Comparison of ENCODE assay signal across 1 cellular context in genomic region chr1:93617670-93618488, GRCh38.
TF ChIP-seq lines count a peak whose summit lies in the region.

No MANE protein-coding gene starts in this region.

TF ChIP-seq in HepG2, 621 proteins besides CTCF, POLR2A, EP300 and RAD21 (continued from another document and continues in another):
- TF ChIP-seq ZNF609 (CRISPR knock-in tag; IDR thresholded peaks at IDR 0.05; ENCODE audit: borderline replicate concordance) (peak; percentile 73), PHF8 (CRISPR knock-in tag; IDR thresholded peaks at IDR 0.05) (peak; percentile 50), ZNF549 (CRISPR knock-in tag; IDR thresholded peaks at IDR 0.05) (no peak), ZNF263 (CRISPR knock-in tag; IDR thresholded peaks at IDR 0.05) (peak; percentile 90), MXD4 (CRISPR knock-in tag; IDR thresholded peaks at IDR 0.05) (0 out of 2 replicates have a peak, but pooled peaks have one; percentile 49), PITX1 (CRISPR knock-in tag; IDR thresholded peaks at IDR 0.05) (peak; percentile 50), GABPB1 (CRISPR knock-in tag; IDR thresholded peaks at IDR 0.05) (peak; percentile 40), NFAT5 (CRISPR knock-in tag; IDR thresholded peaks at IDR 0.05) (0 out of 2 replicates have a peak, but pooled peaks have one; percentile 18), ZSCAN31 (CRISPR knock-in tag; IDR thresholded peaks at IDR 0.05; ENCODE audit: low read depth) (peak; percentile 7; the same call in 1 of the 2 replicates), CCDC6 (CRISPR knock-in tag; IDR thresholded peaks at IDR 0.05) (peak; percentile 82), ONECUT2 (CRISPR knock-in tag; IDR thresholded peaks at IDR 0.05) (peak; percentile 93), MXD3 (CRISPR knock-in tag; IDR thresholded peaks at IDR 0.05) (no peak; the same call in none of the 2 replicates), ELF4 (CRISPR knock-in tag; IDR thresholded peaks at IDR 0.05; ENCODE audit: borderline replicate concordance) (no peak), ZNF547 (CRISPR knock-in tag; IDR thresholded peaks at IDR 0.05) (no peak; the same call in 1 of the 2 replicates), TIGD3 (CRISPR knock-in tag; IDR thresholded peaks at IDR 0.05; ENCODE audit: borderline replicate concordance) (no peak), ZNF343 (CRISPR knock-in tag; IDR thresholded peaks at IDR 0.05) (peak; percentile 56; the same call in 1 of the 2 replicates), REL (CRISPR knock-in tag; conservative IDR thresholded peaks at IDR 0.05) (0 out of 2 replicates have a peak, but pooled peaks have one; percentile 40), E2F5 (CRISPR knock-in tag; conservative IDR thresholded peaks at IDR 0.05) (no peak), KDM3A (CRISPR knock-in tag; IDR thresholded peaks at IDR 0.05; ENCODE audit: low read depth) (peak; percentile 9; the same call in 1 of the 2 replicates), MXD1 (CRISPR knock-in tag; IDR thresholded peaks at IDR 0.05) (no peak), NBN (conservative IDR thresholded peaks at IDR 0.05) (no peak), SNAI1 (CRISPR knock-in tag; IDR thresholded peaks at IDR 0.05; ENCODE audit: borderline replicate concordance) (no peak), ZEB1 (IDR thresholded peaks at IDR 0.05; ENCODE audit: insufficient replicate concordance, low read depth) (peak; percentile 21), HNF4A (CRISPR knock-in tag; IDR thresholded peaks at IDR 0.05) (peak; percentile 90), ZNF383 (CRISPR knock-in tag; IDR thresholded peaks at IDR 0.05; ENCODE audit: borderline replicate concordance) (no peak), ZNF615 (CRISPR knock-in tag; IDR thresholded peaks at IDR 0.05; ENCODE audit: borderline replicate concordance) (peak; percentile 83; the same call in 1 of the 2 replicates), ZNF552 (CRISPR knock-in tag; IDR thresholded peaks at IDR 0.05; ENCODE audit: borderline replicate concordance) (no peak), SRSF4 (IDR thresholded peaks at IDR 0.05; ENCODE audit: low read depth, low read length, poor library complexity, severe bottlenecking) (no peak), ZBTB43 (CRISPR knock-in tag; conservative IDR thresholded peaks at IDR 0.05) (peak; percentile 1), FOXC1 (CRISPR knock-in tag; IDR thresholded peaks at IDR 0.05; ENCODE audit: borderline replicate concordance) (no peak), ZNF205 (CRISPR knock-in tag; IDR thresholded peaks at IDR 0.05) (peak; percentile 57; the same call in 1 of the 2 replicates), CREM (IDR thresholded peaks at IDR 0.05) (peak; percentile 63), CREM (CRISPR knock-in tag; IDR thresholded peaks at IDR 0.05) (no peak), ZNF143 (CRISPR knock-in tag; IDR thresholded peaks at IDR 0.05) (peak; percentile 4; the same call in 1 of the 2 replicates), ZNF687 (CRISPR knock-in tag; IDR thresholded peaks at IDR 0.05) (peak; percentile 99), ZNF710 (CRISPR knock-in tag; IDR thresholded peaks at IDR 0.05; ENCODE audit: borderline replicate concordance) (peak; percentile 91), MAFG (CRISPR knock-in tag; IDR thresholded peaks at IDR 0.05) (no peak), ZNF207 (IDR thresholded peaks at IDR 0.05; ENCODE audit: borderline replicate concordance) (no peak), POLR2G (IDR thresholded peaks at IDR 0.05; ENCODE audit: low read depth, low read length) (peak; percentile 97), ISX (CRISPR knock-in tag; conservative IDR thresholded peaks at IDR 0.05) (peak; percentile 60; the same call in 1 of the 2 replicates), POLR2AphosphoS5 (IDR thresholded peaks at IDR 0.05; ENCODE audit: low read depth, low read length) (peak; percentile 77), BORCS8-MEF2B (CRISPR knock-in tag; IDR thresholded peaks at IDR 0.05) (no peak), FOXA3 (CRISPR knock-in tag; IDR thresholded peaks at IDR 0.05) (peak; percentile 85), HDAC2 (CRISPR knock-in tag; IDR thresholded peaks at IDR 0.05) (peak; percentile 82)
